Comparison of ENCODE assay signal across 1 cellular context in the genomic region with DNA sequence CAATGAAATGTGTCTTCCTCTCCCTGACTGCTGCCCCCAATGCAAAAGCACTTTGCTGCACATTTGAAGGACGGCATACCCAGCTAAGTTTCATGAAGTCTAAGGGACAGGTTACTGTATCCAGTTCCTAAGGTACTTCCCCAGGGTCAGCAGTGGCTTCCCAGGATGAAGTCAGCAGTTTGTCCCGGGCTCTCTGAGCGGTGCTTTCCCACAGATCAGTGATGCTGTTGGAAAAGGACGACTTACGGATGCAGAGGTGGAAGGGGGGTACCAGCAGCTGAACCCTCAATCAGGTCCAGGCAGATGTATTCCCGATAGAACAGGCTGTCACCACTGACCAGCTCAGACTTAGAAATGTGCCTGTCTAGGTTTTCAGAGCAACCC.
TF ChIP-seq lines count a peak whose summit lies in the region.

No MANE protein-coding gene starts in this region.

TF ChIP-seq in H1, 55 proteins besides CTCF, POLR2A, EP300 and RAD21 (continued from another document):
- TF ChIP-seq TCF12 (IDR thresholded peaks at IDR 0.05; ENCODE audit: low read depth, low read length) (no peak), SRF (IDR thresholded peaks at IDR 0.05; ENCODE audit: low read depth, low read length) (no peak), BACH1 (IDR thresholded peaks at IDR 0.05; ENCODE audit: low read length) (no peak)
